In genomic region chr15:38255690-38256089, GRCh38 we compare ENCODE assay signal across 13 cellular contexts. TPM values are rescaled to one million over a fixed set of nuclear protein-coding genes. Genes with fewer than 3 reads are reported as not detected.
DNase-seq lines count a peak whose midpoint lies in the region; ATAC-seq and TF ChIP-seq lines count a peak whose summit lies in the region.
"Had no signal": no experiment of that assay in that cellular context is flagged by ENCODE, and none has a peak within 500 bp of the region (broad histone marks: within the 10 kb centered on the region; RNA-seq: fewer than 3 reads in every experiment).

No MANE protein-coding gene starts in this region.

- H3K9ac ChIP-seq in GM23248: peak overlapping the region; percentile 91

- no peaks in the 10 kb centered on the region for H3K36me3 Mint-ChIP-seq in activated T-cell treated with anti-CD3 and anti-CD28 coated beads, Interleukin-2, amount 50 U/mL, for 4 hours (ENCODE audit: insufficient read depth)
- H3K36me3 Mint-ChIP-seq: immature natural killer cell had no signal

- ATAC-seq in activated T-cell treated with anti-CD3 and anti-CD28 coated beads, Interleukin-2, amount 50 U/mL, for 4 hours: no peak
- ATAC-seq: activated T-helper 17 cell treated with anti-CD3 and anti-CD28 coated beads, Interleukin-2, amount 50 U/mL, for 72 hours had no signal

- H3K27me3 ChIP-seq in GM23248 (replicated peaks; ENCODE audit: insufficient read depth) (no peaks in the 10 kb centered on the region), sigmoid colon (no peaks in the 10 kb centered on the region)

- peak overlapping the region; percentile 92 for H3K27ac ChIP-seq in GM23248
- peak overlapping the region in 3 of 4 donors; percentile 22 to 99 (median 98) for H3K27ac ChIP-seq in sigmoid colon
- H3K27ac ChIP-seq: VCaP had no signal

- H3K4me1 Mint-ChIP-seq in activated T-cell treated with anti-CD3 and anti-CD28 coated beads, Interleukin-2, amount 50 U/mL, for 4 hours (ENCODE audit: low read depth): peaks cover 27% of the 10 kb centered on the region

- DNase-seq in GM23248: peak; percentile 40
- peak; percentile 43 for DNase-seq in fibroblast of peridontal ligament (ENCODE audit: extremely low read depth)
- DNase-seq in sigmoid colon: no peak
- no peak for DNase-seq in NCI-H2081 (lab: John Stamatoyannopoulos, UW)
- DNase-seq in activated T-cell treated with anti-CD3 and anti-CD28 coated beads, Interleukin-2, amount 50 U/mL, for 4 hours: no peak
- DNase-seq in stimulated activated CD4-positive, alpha-beta T cell treated with anti-CD3 and anti-CD28 coated beads, Interleukin-2, amount 100 ng/mL, for 48 hours: no peak
- DNase-seq in NCI-H1092 (lab: John Stamatoyannopoulos, UW): no peak
- DNase-seq: immature natural killer cell, NCI-H187 treated with DMSO at 0.1 percent for 48 hours had no signal

- peaks cover 16% of the 10 kb centered on the region for H3K27me3 Mint-ChIP-seq in activated T-cell treated with anti-CD3 and anti-CD28 coated beads, Interleukin-2, amount 50 U/mL, for 4 hours (ENCODE audit: low read depth)

- no peak overlapping the region for H2AFZ ChIP-seq in GM23248

- peaks cover 53% of the 10 kb centered on the region for H3K4me1 ChIP-seq in GM23248 (ENCODE audit: insufficient read depth)
- peaks cover 0 to 33% (median 22%) of the 10 kb centered on the region in 4 donors for H3K4me1 ChIP-seq in sigmoid colon
- H3K4me1 ChIP-seq: prostate gland had no signal

- TF ChIP-seq EP300 in sigmoid colon (IDR thresholded peaks at IDR 0.05): no peak

- TF ChIP-seq CTCF in WI38 (IDR thresholded peaks at IDR 0.05; ENCODE audit: low read depth, low read length): no peak
- no peak for TF ChIP-seq CTCF in sigmoid colon (IDR thresholded peaks at IDR 0.05)

- H3K36me3 ChIP-seq in GM23248 (ENCODE audit: low read depth): no peaks in the 10 kb centered on the region
- no peaks in the 10 kb centered on the region for H3K36me3 ChIP-seq in sigmoid colon
- H3K36me3 ChIP-seq: prostate gland had no signal

- peak overlapping the region; percentile 99 for H3K4me2 ChIP-seq in GM23248 (ENCODE audit: unreplicated experiment)

- peaks cover 41% of the 10 kb centered on the region for H3F3A ChIP-seq in GM23248 (ENCODE audit: insufficient read depth)

- H3K9me2 ChIP-seq in GM23248 (ENCODE audit: insufficient read depth): no peaks in the 10 kb centered on the region

- no peak overlapping the region for H3K4me3 Mint-ChIP-seq in activated T-cell treated with anti-CD3 and anti-CD28 coated beads, Interleukin-2, amount 50 U/mL, for 4 hours
- H3K4me3 Mint-ChIP-seq: activated T-helper 17 cell treated with anti-CD3 and anti-CD28 coated beads, Interleukin-2, amount 50 U/mL, for 72 hours; immature natural killer cell had no signal

- intact Hi-C loops in sigmoid colon (cut with DNase I): no loop called here

- H3K9me3 ChIP-seq in GM23248 (ENCODE audit: low read depth) (no peaks in the 10 kb centered on the region), sigmoid colon (no peaks in the 10 kb centered on the region)
- H3K9me3 ChIP-seq: prostate gland had no signal

- WGBS in GM23248 (ENCODE audit: low coverage in 1 of 2, low lambda C conversion rate in 2 of 2, missing lambda C conversion rate in 2 of 2), 2 experiments: 1 to 9% methylated on average over 2 of the region's 2 CpGs
- WGBS in sigmoid colon, 2 donors: 68 to 74% methylated on average over 2 of the region's 2 CpGs

- in situ Hi-C loops in GM23248 (cut with MboI): no loop called here

- no peak for TF ChIP-seq POLR2A in sigmoid colon (IDR thresholded peaks at IDR 0.05)

- H3K4me3 ChIP-seq in GM23248: peak overlapping the region; percentile 86
- peak overlapping the region; percentile 95 for H3K4me3 ChIP-seq in WI38 (ENCODE audit: low read depth, low read length)
- peak overlapping the region in 2 of 4 donors; percentile 89 to 93 for H3K4me3 ChIP-seq in sigmoid colon

- H3K9me3 Mint-ChIP-seq in activated T-cell treated with anti-CD3 and anti-CD28 coated beads, Interleukin-2, amount 50 U/mL, for 4 hours: no peaks in the 10 kb centered on the region
- H3K9me3 Mint-ChIP-seq: activated T-helper 17 cell treated with anti-CD3 and anti-CD28 coated beads, Interleukin-2, amount 50 U/mL, for 72 hours; immature natural killer cell had no signal

- peaks cover 81% of the 10 kb centered on the region for H3K79me2 ChIP-seq in GM23248 (ENCODE audit: insufficient read depth)

- peaks cover 6% of the 10 kb centered on the region; the same call in 1 of the 2 replicates for H4K20me1 ChIP-seq in GM23248 (ENCODE audit: insufficient read depth)

RNA-seq across cellular contexts. Expression of gene SPRED1, which starts 3.1 kb away (rescaled TPM):
- 33.5 and 34.0 TPM in 2 replicates for total RNA-seq in GM23248 (2014; rRNA removed; shearing (Covaris generic))
- polyA plus RNA-seq in GM23248 (2016; fragmentation: Nextera tagmentation; extraction: Ambion mirVana) (10.2 and 11.6 TPM in 2 replicates), sigmoid colon (10 to 100 TPM in 2 of 3 donors, 1 to 10 TPM in 1; 6.8 to 15.6 (median 13.6) TPM)
- 10 to 100 TPM; 13.3 to 17.8 (median 15.1) TPM for total RNA-seq in sigmoid colon
- total RNA-seq in activated T-cell treated with anti-CD3 and anti-CD28 coated beads, Interleukin-2, amount 50 U/mL, for 4 hours: 1 to 10 TPM; 4.3 to 5.5 (median 4.3) TPM

Comparison
In these comparisons a context has a peak if more than half of its experiments do, and no peak if none do; other contexts are left out.
1. DNase-seq: peak in GM23248 (single experiment) and fibroblast of peridontal ligament (single experiment); none in sigmoid colon (single experiment), NCI-H2081 (0 of 2), activated T-cell treated with anti-CD3 and anti-CD28 coated beads, Interleukin-2, amount 50 U/mL, for 4 hours (single experiment), stimulated activated CD4-positive, alpha-beta T cell treated with anti-CD3 and anti-CD28 coated beads, Interleukin-2, amount 100 ng/mL, for 48 hours (0 of 2) and NCI-H1092 (single experiment).